1 cellular context compared by ENCODE assay signal in genomic region chr5:174843263-174844250, GRCh38.
TF ChIP-seq lines count a peak whose summit lies in the region.

No MANE protein-coding gene starts in this region.

TF ChIP-seq in GM23338, 12 proteins besides CTCF, POLR2A, EP300 and RAD21 (continued from another document):
- peak; percentile 92 for TF ChIP-seq ZNF462 (CRISPR knock-in tag; IDR thresholded peaks at IDR 0.05)
